Comparison of ENCODE assay signal across 10 cellular contexts in genomic region chr7:57868771-57869483, GRCh38.
DNase-seq lines count a peak whose midpoint lies in the region; ATAC-seq and TF ChIP-seq lines count a peak whose summit lies in the region.
"Had no signal": no experiment of that assay in that cellular context is flagged by ENCODE, and none has a peak within 500 bp of the region (broad histone marks: within the 10 kb centered on the region; RNA-seq: fewer than 3 reads in every experiment).

No MANE protein-coding gene starts in this region.

- peaks cover 0 to 3% of the 10 kb centered on the region in 2 donors for H3K27me3 Mint-ChIP-seq in natural killer cell treated with Interleukin-12 subunit alpha and Interleukin-12 subunit beta and Interleukin-15 and Interleukin-18, amount 100 ng/mL, for 72 hours
- H3K27me3 Mint-ChIP-seq in natural killer cell (ENCODE audit: low read depth in 2 of 2), result peaks cover 0 to 2% of the 10 kb centered on the region in 2 donors

- no peaks in the 10 kb centered on the region for H3K9me3 ChIP-seq in aorta (ENCODE audit: control insufficient read depth, low read length)

- H3K9me3 Mint-ChIP-seq in natural killer cell treated with Interleukin-12 subunit alpha and Interleukin-12 subunit beta and Interleukin-15 and Interleukin-18, amount 100 ng/mL, for 72 hours, result peaks cover 17% of the 10 kb centered on the region
- H3K9me3 Mint-ChIP-seq in natural killer cell, result peaks cover 9 to 17% of the 10 kb centered on the region in 2 donors

- H3K27ac Mint-ChIP-seq in natural killer cell treated with Interleukin-12 subunit alpha and Interleukin-12 subunit beta and Interleukin-15 and Interleukin-18, amount 100 ng/mL, for 72 hours, result no peak overlapping the region
- H3K27ac Mint-ChIP-seq in natural killer cell, result no peak overlapping the region
- H3K27ac Mint-ChIP-seq: CD4-positive, alpha-beta T cell had no signal

- H3K27ac ChIP-seq in aorta (ENCODE audit: low read depth in 1 of 2, low read length in 2 of 2), result no peak overlapping the region

- H3K4me3 ChIP-seq in aorta (ENCODE audit: low read length in 2 of 2), result peak overlapping the region; percentile 45 to 53

- no peak overlapping the region for H3K4me3 Mint-ChIP-seq in natural killer cell treated with Interleukin-12 subunit alpha and Interleukin-12 subunit beta and Interleukin-15 and Interleukin-18, amount 100 ng/mL, for 72 hours
- no peak overlapping the region for H3K4me3 Mint-ChIP-seq in natural killer cell
- H3K4me3 Mint-ChIP-seq: CD4-positive, alpha-beta T cell had no signal

- ATAC-seq in natural killer cell treated with Interleukin-12 subunit alpha and Interleukin-12 subunit beta and Interleukin-15 and Interleukin-18, amount 100 ng/mL, for 72 hours, result no peak
- no peak for ATAC-seq in natural killer cell
- ATAC-seq in aorta (ENCODE audit: low FRiP score), result no peak

- H3K27me3 ChIP-seq in aorta (ENCODE audit: control insufficient read depth in 1 of 2, insufficient read depth in 2 of 2, low read length in 1 of 2), result no peaks in the 10 kb centered on the region

- 9% methylated on average over 61 to 66 of the region's 66 CpGs for WGBS in aorta, 2 donors

- DNase-seq in natural killer cell treated with Interleukin-12 subunit alpha and Interleukin-12 subunit beta and Interleukin-15 and Interleukin-18, amount 100 ng/mL, for 72 hours (ENCODE audit: low spot score), result peak; percentile 57
- DNase-seq in natural killer cell (no peak), astrocyte of the hippocampus (ENCODE audit: low read depth, low spot score) (peak; percentile 0), mesenteric fat pad (ENCODE audit: low spot score) (peak; percentile 81), aorta (peak; percentile 33 to 73), NCI-H2081 treated with DMSO at 0.1 percent for 48 hours (lab: John Stamatoyannopoulos, UW) (no peak), GM19240 (ENCODE audit: insufficient read length, low spot score) (no peak)
- DNase-seq in activated effector memory CD4-positive, alpha-beta T cell treated with anti-CD3 and anti-CD28 coated beads, Interleukin-2, amount 50 U/mL, for 16 hours, result no peak
- DNase-seq: CD4-positive, alpha-beta T cell; central memory CD4-positive, alpha-beta T cell had no signal

- no peaks in the 10 kb centered on the region for H3K4me1 Mint-ChIP-seq in natural killer cell treated with Interleukin-12 subunit alpha and Interleukin-12 subunit beta and Interleukin-15 and Interleukin-18, amount 100 ng/mL, for 72 hours (ENCODE audit: low read depth in 2 of 2)
- H3K4me1 Mint-ChIP-seq in natural killer cell, result no peaks in the 10 kb centered on the region

- TF ChIP-seq CTCF in natural killer cell (IDR thresholded peaks at IDR 0.05), result no peak

- intact Hi-C loops in natural killer cell (cut with micrococcal nuclease) (no loop called here), aorta (cut with DNase I) (no loop called here)

- H3K36me3 Mint-ChIP-seq in natural killer cell treated with Interleukin-12 subunit alpha and Interleukin-12 subunit beta and Interleukin-15 and Interleukin-18, amount 100 ng/mL, for 72 hours, result peaks cover 12% of the 10 kb centered on the region
- peaks cover 10% of the 10 kb centered on the region for H3K36me3 Mint-ChIP-seq in natural killer cell

- peaks cover 0 to 3% of the 10 kb centered on the region in 2 donors for H3K4me1 ChIP-seq in aorta (ENCODE audit: control insufficient read depth in 1 of 2, insufficient read depth in 2 of 2, low read length in 2 of 2)

- H3K36me3 ChIP-seq in aorta (ENCODE audit: control insufficient read depth in 1 of 2, insufficient read depth in 2 of 2, low read length in 1 of 2), result no peaks in the 10 kb centered on the region

Comparison
In these comparisons a context has a peak if more than half of its experiments do, and no peak if none do; other contexts are left out.
1. DNase-seq: peak in natural killer cell treated with Interleukin-12 subunit alpha and Interleukin-12 subunit beta and Interleukin-15 and Interleukin-18, amount 100 ng/mL, for 72 hours (single experiment), astrocyte of the hippocampus (single experiment), mesenteric fat pad (single experiment) and aorta (2 of 2); none in natural killer cell (single experiment), activated effector memory CD4-positive, alpha-beta T cell treated with anti-CD3 and anti-CD28 coated beads, Interleukin-2, amount 50 U/mL, for 16 hours (single experiment), NCI-H2081 treated with DMSO at 0.1 percent for 48 hours (single experiment) and GM19240 (single experiment).